25 cellular contexts compared by ENCODE assay signal in genomic region chr16:15548482-15548891, GRCh38.
DNase-seq lines count a peak whose midpoint lies in the region; ATAC-seq, FAIRE-seq and TF ChIP-seq lines count a peak whose summit lies in the region.
"Had no signal": no experiment of that assay in that cellular context is flagged by ENCODE, and none has a peak within 500 bp of the region (broad histone marks: within the 10 kb centered on the region; RNA-seq: fewer than 3 reads in every experiment).

No MANE protein-coding gene starts in this region.

- intact Hi-C loops in HCT116 (cut with micrococcal nuclease) (no loop called here), ovary (cut with DNase I) (loop anchor here in 2 of 4 donors (10.0 kb wide), 1 partner anchor 114 kb away; the partner anchor contains the start of gene BMERB1 (in 2 of the 2))

- WGBS in A549 (ENCODE audit: missing lambda C conversion rate) = 32% methylated on average over 3 of the region's 3 CpGs
- WGBS in ovary, 3 donors = 73 to 83% (median 74%) methylated on average over 3 of the region's 3 CpGs

- no peaks in the 10 kb centered on the region for H3K9me2 ChIP-seq in HCT116 (ENCODE audit: insufficient read depth)

- H3K27ac ChIP-seq in A549 = peak overlapping the region; percentile 23 to 74; a peak in 4 of 6 replicates
- peak overlapping the region; percentile 10; the same call in 1 of the 2 replicates for H3K27ac ChIP-seq in HCT116 (ENCODE audit: low read depth, low read length)
- no peak overlapping the region for H3K27ac ChIP-seq in ovary
- H3K27ac ChIP-seq: BLaER1, cardiac muscle cell, right atrium auricular region had no signal

- no TSS peak for BruUV-seq in HCT116 (replicated peaks; lab: Mats Ljungman, UMichigan)

- no peaks in the 10 kb centered on the region for H3K27me3 ChIP-seq in HCT116 (ENCODE audit: insufficient read depth, low read length)
- no peaks in the 10 kb centered on the region for H3K27me3 ChIP-seq in ovary
- H3K27me3 ChIP-seq: BLaER1, cardiac muscle cell, right atrium auricular region had no signal

- TF ChIP-seq POLR2A in A549 (IDR thresholded peaks at IDR 0.05; ENCODE audit: low read length) (no peak), HCT116 (IDR thresholded peaks at IDR 0.05; ENCODE audit: borderline replicate concordance, extremely low read depth, insufficient read depth, insufficient read length) (no peak), ovary (IDR thresholded peaks at IDR 0.05) (no peak)

- no peak for TF ChIP-seq RAD21 in A549 (conservative IDR thresholded peaks at IDR 0.05 in 1 of 2, IDR thresholded peaks at IDR 0.05 in 1 of 2)
- TF ChIP-seq RAD21 in HCT116 (IDR thresholded peaks at IDR 0.05; ENCODE audit: low read depth) = no peak

- FAIRE-seq in A549 (lab: Jason Lieb, UNC) = no peak
- FAIRE-seq: endothelial cell of umbilical vein, GM19239, urothelium cell line had no signal

- TF ChIP-seq EP300 in A549 (IDR thresholded peaks at IDR 0.05) (no peak), ovary (IDR thresholded peaks at IDR 0.05) (no peak)

- POLR2A ChIA-PET in A549 (lab: Yijun Ruan, JAX) (no interaction called here), HCT116 (lab: Charles Lee) (interaction anchor here (1.8 kb wide), 1 partner anchor 42 kb away, joined by 3 read pairs; no protein-coding TSS in a partner anchor)

- ATAC-seq in A549 (peak in 1 of 2 experiments; percentile 38; a peak in 3 of 6 replicates), HCT116 (no peak)

- H3K4me1 ChIP-seq in A549 (peaks cover 47% of the 10 kb centered on the region), HCT116 (ENCODE audit: control insufficient read depth in 1 of 2, insufficient read depth in 2 of 2, low read length in 2 of 2) (peaks cover 11 to 66% of the 10 kb centered on the region in 2 experiments), ovary (ENCODE audit: insufficient read depth) (peaks cover 8% of the 10 kb centered on the region)

- H3K4me2 ChIP-seq in A549 (peak overlapping the region; percentile 12; the same call in 1 of the 3 replicates), HCT116 (ENCODE audit: low read length) (peak overlapping the region; percentile 44; the same call in 1 of the 2 replicates)
- H3K4me2 ChIP-seq: BLaER1 had no signal

- H3K79me2 ChIP-seq in HCT116 (ENCODE audit: insufficient read depth, low read length) = no peaks in the 10 kb centered on the region

- H2AFZ ChIP-seq in HCT116 (ENCODE audit: low read depth, low read length, poor library complexity, severe bottlenecking) = no peak overlapping the region

- no peaks in the 10 kb centered on the region for H3K36me3 ChIP-seq in HCT116 (ENCODE audit: control insufficient read depth in 1 of 2, insufficient read depth in 2 of 2, low read length in 2 of 2)
- H3K36me3 ChIP-seq in ovary = no peaks in the 10 kb centered on the region
- H3K36me3 ChIP-seq: BLaER1, cardiac muscle cell, right atrium auricular region had no signal

- RAD21 ChIA-PET in HCT116 (lab: Charles Lee; ENCODE audit: low non-redundant PET in 1 of 2, low total read pairs in 2 of 2, uncharacterized antibody in 2 of 2, unreplicated experiment in 2 of 2) = no interaction called here

- H3K4me3 ChIP-seq in A549 (no peak overlapping the region), HCT116 (replicated peaks in 1 of 2; ENCODE audit: low read depth in 1 of 2, low read length in 2 of 2) (no peak overlapping the region), ovary (no peak overlapping the region)
- H3K4me3 ChIP-seq: BLaER1, cardiac muscle cell, lung, right atrium auricular region had no signal

- CTCF ChIA-PET in A549 (lab: Yijun Ruan, JAX) (interaction anchor here (0.6 to 8.6 kb wide), 8 partner anchors 12 to 120 kb away, joined by 3 to 112 read pairs (median 4); partner anchors contain the start of genes BMERB1 and MARF1), HCT116 (lab: Charles Lee) (interaction anchor here (1.2 kb wide), 1 partner anchor 9 kb away, joined by 3 read pairs; no protein-coding TSS in a partner anchor)

- H3K9ac ChIP-seq in HCT116 (ENCODE audit: low read length) = no peak overlapping the region
- H3K9ac ChIP-seq: BLaER1 had no signal

- no peaks in the 10 kb centered on the region for H3K9me3 ChIP-seq in A549
- H3K9me3 ChIP-seq in HCT116 (ENCODE audit: control insufficient read depth in 1 of 2, insufficient read depth in 1 of 2, low read depth in 1 of 2, low read length in 2 of 2) = no peaks in the 10 kb centered on the region
- H3K9me3 ChIP-seq in ovary = no peaks in the 10 kb centered on the region
- H3K9me3 ChIP-seq: right atrium auricular region had no signal

- peak; percentile 30 to 31 for DNase-seq in A549 (ENCODE audit: low read depth in 1 of 2, low spot score in 1 of 2)
- DNase-seq in HCT116 (ENCODE audit: low read depth, low spot score) = no peak
- peak; percentile 25 for DNase-seq in astrocyte of the hippocampus (ENCODE audit: low read depth, low spot score)
- DNase-seq in iris pigment epithelial cell (ENCODE audit: low read depth) = peak; percentile 55
- no peak for DNase-seq in SIG-M5 treated with dmso at 0.1 percent for 504 hours (lab: John Stamatoyannopoulos, UW; ENCODE audit: unreplicated experiment)
- DNase-seq in COR-L47 (lab: John Stamatoyannopoulos, UW) = no peak
- DNase-seq in C1 segment of cervical spinal cord (lab: John Stamatoyannopoulos, UW) = no peak
- no peak for DNase-seq in ovary
- DNase-seq: 8988T; activated naive CD8-positive, alpha-beta T cell treated with anti-CD3 and anti-CD28 coated beads, Interleukin-2, amount 10 ng/mL, durations not matched to agents 7 days and 5 days; dermis blood vessel endothelial cell; foreskin melanocyte; GDM1; H7; islet precursor cell; NCI-H1417 treated with DMSO at 0.1 percent for 48 hours; NCI-H2171; NCI-H69 had no signal

- no peaks in the 10 kb centered on the region for H4K20me1 ChIP-seq in HCT116 (ENCODE audit: insufficient read depth)
- H4K20me1 ChIP-seq: BLaER1 had no signal

- TF ChIP-seq CTCF in A549 (IDR thresholded peaks at IDR 0.05) (no peak), HCT116 (IDR thresholded peaks at IDR 0.05 in 2 of 3, conservative IDR thresholded peaks at IDR 0.05 in 1 of 3; ENCODE audit: borderline replicate concordance in 1 of 3, insufficient read depth in 1 of 3, low read depth in 2 of 3, low read length in 2 of 3) (no peak), ovary (IDR thresholded peaks at IDR 0.05) (no peak)

TF ChIP-seq in A549, 52 proteins besides CTCF, POLR2A, EP300 and RAD21:
- TF ChIP-seq HOXB5 (CRISPR knock-in tag; IDR thresholded peaks at IDR 0.05) (no peak), NPAS2 (CRISPR knock-in tag; IDR thresholded peaks at IDR 0.05; ENCODE audit: borderline replicate concordance) (no peak)
TF ChIP-seq in A549: peak in this region for 0.

TF ChIP-seq in HCT116, 20 proteins besides CTCF, POLR2A, EP300 and RAD21:
- TF ChIP-seq TCF7L2 (IDR thresholded peaks at IDR 0.05; ENCODE audit: borderline replicate concordance, extremely low read depth, insufficient read depth, insufficient read length) (no peak), POLR2AphosphoS5 (IDR thresholded peaks at IDR 0.05; ENCODE audit: low read depth, low read length) (no peak), SRF (IDR thresholded peaks at IDR 0.05; ENCODE audit: low read depth) (no peak), ATF3 (IDR thresholded peaks at IDR 0.05) (no peak), CBX3 (IDR thresholded peaks at IDR 0.05; ENCODE audit: low read depth) (no peak), EGR1 (IDR thresholded peaks at IDR 0.05; ENCODE audit: low read depth) (no peak), ELF1 (IDR thresholded peaks at IDR 0.05; ENCODE audit: borderline replicate concordance, low read depth) (no peak), EZH2phosphoT487 (IDR thresholded peaks at IDR 0.05; ENCODE audit: borderline replicate concordance) (no peak), EZH2 (IDR thresholded peaks at IDR 0.05) (no peak)

Comparison
In these comparisons a context has a peak if more than half of its experiments do, and no peak if none do; other contexts are left out.
1. DNase-seq: peak in A549 (2 of 2), astrocyte of the hippocampus (single experiment) and iris pigment epithelial cell (single experiment); none in HCT116 (single experiment), SIG-M5 treated with dmso at 0.1 percent for 504 hours (single experiment), COR-L47 (single experiment), C1 segment of cervical spinal cord (0 of 14) and ovary (0 of 5).
2. H3K27ac ChIP-seq: peak in A549 (2 of 2) and HCT116 (single experiment); none in ovary (0 of 2).